In the genomic region with DNA sequence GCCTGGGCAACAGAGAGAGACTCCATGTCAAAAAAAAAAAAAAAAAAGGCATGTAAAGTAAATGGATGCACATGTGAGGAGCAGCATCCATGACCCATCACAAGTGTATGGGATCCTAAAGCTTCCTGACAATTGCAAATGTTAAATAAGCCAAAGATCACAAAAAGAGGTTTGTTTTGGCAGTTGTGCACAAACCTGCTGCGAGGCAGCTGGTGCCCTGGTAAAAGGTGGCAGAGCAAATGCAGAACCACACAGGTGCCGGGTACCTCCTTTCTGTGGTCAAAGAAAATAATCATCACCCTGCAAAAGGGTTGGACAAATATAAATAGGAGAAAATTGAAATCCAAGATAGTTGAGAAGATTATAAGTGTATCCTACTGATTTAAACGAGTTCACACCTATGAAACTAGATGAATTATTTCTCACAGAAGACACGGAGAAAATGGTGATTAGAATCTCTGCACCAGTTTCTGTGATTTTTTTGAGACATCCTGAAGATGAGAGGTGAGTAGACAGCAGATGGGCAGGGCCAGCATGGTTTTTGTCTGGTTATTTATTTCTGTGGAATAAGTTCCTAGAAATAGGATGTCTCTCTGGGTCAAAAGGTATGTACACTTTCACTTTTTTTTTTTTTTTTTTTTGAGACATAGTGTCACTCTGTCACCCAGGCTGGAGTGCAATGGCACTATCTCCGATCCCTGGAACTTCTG, we compare ENCODE assay signal across 15 cellular contexts.
DNase-seq lines count a peak whose midpoint lies in the region; ATAC-seq and TF ChIP-seq lines count a peak whose summit lies in the region.
"Had no signal": no experiment of that assay in that cellular context is flagged by ENCODE, and none has a peak within 500 bp of the region (broad histone marks: within the 10 kb centered on the region; RNA-seq: fewer than 3 reads in every experiment).

No MANE protein-coding gene starts in this region.

- H3K4me3 ChIP-seq in lower lobe of right lung, result no peak overlapping the region
- H3K4me3 ChIP-seq: BLaER1, GM23338 had no signal

- intact Hi-C loops in lower lobe of right lung (cut with DNase I) (no loop called here), head of caudate nucleus (cut with DNase I) (no loop called here)

- no peak for ATAC-seq in lower lobe of right lung
- ATAC-seq: GM23338 had no signal

- H3K9me3 ChIP-seq in lower lobe of right lung, result no peaks in the 10 kb centered on the region

- H3K27ac ChIP-seq in lower lobe of right lung, result no peak overlapping the region
- H3K27ac ChIP-seq: BLaER1 had no signal

- no peaks in the 10 kb centered on the region for H3K4me1 ChIP-seq in lower lobe of right lung
- H3K4me1 ChIP-seq: BLaER1 had no signal

- no peaks in the 10 kb centered on the region for H3K27me3 ChIP-seq in lower lobe of right lung (ENCODE audit: low read depth)

- H3K36me3 ChIP-seq in lower lobe of right lung, result no peaks in the 10 kb centered on the region
- H3K36me3 ChIP-seq: BLaER1 had no signal

- DNase-seq in NCI-H748 (lab: John Stamatoyannopoulos, UW; ENCODE audit: unreplicated experiment) (peak; percentile 9), NCI-H748 treated with DMSO at 0.1 percent for 48 hours (lab: John Stamatoyannopoulos, UW) (no peak), NCI-H1092 (lab: John Stamatoyannopoulos, UW) (peak; percentile 33), NCI-H345 (lab: John Stamatoyannopoulos, UW) (peak; percentile 53), cerebellum (ENCODE audit: low spot score) (peak; percentile 5), lower lobe of right lung (no peak), head of caudate nucleus (no peak)
- DNase-seq: 8988T; CD4-positive, alpha-beta memory T cell; DMS153; DMS79; GF-D8; HCEC 1CT had no signal

- TF ChIP-seq CTCF in lower lobe of right lung (IDR thresholded peaks at IDR 0.05), result no peak

Comparison
In these comparisons a context has a peak if more than half of its experiments do, and no peak if none do; other contexts are left out.
1. DNase-seq: peak in NCI-H748 (single experiment), NCI-H1092 (single experiment), NCI-H345 (single experiment) and cerebellum (single experiment); none in NCI-H748 treated with DMSO at 0.1 percent for 48 hours (single experiment), lower lobe of right lung (single experiment) and head of caudate nucleus (0 of 42).